12 cellular contexts compared by ENCODE assay signal in the genomic region with DNA sequence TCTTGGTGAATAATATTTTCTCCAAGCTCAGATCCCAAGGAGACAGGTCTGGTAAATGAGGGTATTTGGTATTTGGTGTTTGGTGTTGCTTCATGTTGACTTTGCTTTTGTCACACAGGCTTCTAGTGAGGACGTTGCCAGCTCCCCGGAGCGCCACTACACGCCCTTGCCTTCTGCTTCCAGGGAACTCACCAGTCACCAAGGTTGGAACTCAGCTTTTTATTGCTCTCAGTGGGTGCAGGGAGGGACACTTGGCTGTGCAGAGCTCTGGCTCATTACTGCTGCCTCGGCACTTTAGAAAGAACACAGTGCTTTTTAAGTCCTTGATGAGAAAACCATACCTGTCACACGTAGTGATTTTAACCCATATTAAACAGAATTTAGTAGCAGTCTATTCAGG.
DNase-seq lines count a peak whose midpoint lies in the region; ATAC-seq and TF ChIP-seq lines count a peak whose summit lies in the region.
"Had no signal": no experiment of that assay in that cellular context is flagged by ENCODE, and none has a peak within 500 bp of the region (broad histone marks: within the 10 kb centered on the region; RNA-seq: fewer than 3 reads in every experiment).

No MANE protein-coding gene starts in this region.

- H3K9me3 ChIP-seq in colonic mucosa (no peaks in the 10 kb centered on the region), mucosa of descending colon (no peaks in the 10 kb centered on the region)

- peak overlapping the region in 1 of 2 donors; percentile 7 for H3K27ac Mint-ChIP-seq in activated naive CD4-positive, alpha-beta T cell treated with anti-CD3 and anti-CD28 coated beads, Interleukin-2, amount 50 U/mL, for 72 hours
- H3K27ac Mint-ChIP-seq in activated CD4-positive, alpha-beta T cell treated with anti-CD3 and anti-CD28 coated beads, Interleukin-2, amount 10 ng/mL, durations not matched to agents 24 days and 14 days = no peak overlapping the region
- H3K27ac Mint-ChIP-seq: activated CD4-positive, alpha-beta T cell treated with anti-CD3 and anti-CD28 coated beads, Interleukin-2, amount 10 ng/mL, durations not matched to agents 7 days and 5 days; naive thymus-derived CD4-positive, alpha-beta T cell had no signal

- H3K27me3 Mint-ChIP-seq in activated CD4-positive, alpha-beta T cell treated with anti-CD3 and anti-CD28 coated beads, Interleukin-2, amount 10 ng/mL, durations not matched to agents 24 days and 14 days = no peaks in the 10 kb centered on the region
- H3K27me3 Mint-ChIP-seq: activated CD4-positive, alpha-beta T cell treated with anti-CD3 and anti-CD28 coated beads, Interleukin-2, amount 10 ng/mL, durations not matched to agents 7 days and 5 days had no signal

- TF ChIP-seq CTCF in AG10803 (conservative IDR thresholded peaks at IDR 0.05; ENCODE audit: low read length) (no peak), colonic mucosa (IDR thresholded peaks at IDR 0.05) (no peak), mucosa of descending colon (IDR thresholded peaks at IDR 0.05) (no peak), foreskin keratinocyte (conservative IDR thresholded peaks at IDR 0.05) (no peak)

- H3K27me3 ChIP-seq in colonic mucosa (no peaks in the 10 kb centered on the region), foreskin keratinocyte (no peaks in the 10 kb centered on the region)

- no peaks in the 10 kb centered on the region for H3K36me3 ChIP-seq in colonic mucosa
- no peaks in the 10 kb centered on the region for H3K36me3 ChIP-seq in mucosa of descending colon (ENCODE audit: low read depth)

- intact Hi-C loops in colonic mucosa (cut with DNase I) (loop anchor here (10.0 kb wide), 1 partner anchor 221 kb away; no protein-coding TSS in a partner anchor), mucosa of descending colon (cut with DNase I, micrococcal nuclease) (no loop called here)
- intact Hi-C loops in activated CD4-positive, alpha-beta T cell treated with anti-CD3 and anti-CD28 coated beads, Interleukin-2, amount 10 ng/mL, durations not matched to agents 24 days and 14 days (cut with micrococcal nuclease) = no loop called here

- ATAC-seq in mucosa of descending colon (peak; percentile 100), GM21619 (IDR thresholded peaks at IDR 0.05; ENCODE audit: unreplicated experiment) (no peak), foreskin keratinocyte (no peak)
- no peak for ATAC-seq in activated naive CD4-positive, alpha-beta T cell treated with anti-CD3 and anti-CD28 coated beads, Interleukin-2, amount 50 U/mL, for 72 hours
- ATAC-seq: naive thymus-derived CD4-positive, alpha-beta T cell had no signal

- peak; percentile 39 for DNase-seq in AG10803 (ENCODE audit: low read depth)
- peak; percentile 43 for DNase-seq in NCI-H146 (lab: John Stamatoyannopoulos, UW)
- DNase-seq in colonic mucosa = peak; percentile 64
- DNase-seq in mucosa of descending colon = peak; percentile 56 to 81 (median 70)
- no peak for DNase-seq in activated naive CD4-positive, alpha-beta T cell treated with anti-CD3 and anti-CD28 coated beads, Interleukin-2, amount 50 U/mL, for 72 hours (ENCODE audit: low spot score in 2 of 2)
- no peak for DNase-seq in activated CD4-positive, alpha-beta T cell treated with anti-CD3 and anti-CD28 coated beads, Interleukin-2, amount 10 ng/mL, durations not matched to agents 24 days and 14 days
- DNase-seq in foreskin keratinocyte = no peak
- DNase-seq: activated CD4-positive, alpha-beta T cell treated with anti-CD3 and anti-CD28 coated beads, Interleukin-2, amount 10 ng/mL, durations not matched to agents 7 days and 5 days; activated effector memory CD4-positive, alpha-beta T cell treated with anti-CD3 and anti-CD28 coated beads, Interleukin-2, amount 50 U/mL, for 16 hours; central memory CD4-positive, alpha-beta T cell; naive thymus-derived CD4-positive, alpha-beta T cell had no signal

- no peak overlapping the region for H3K4me3 ChIP-seq in AG10803 (ENCODE audit: low read length)
- H3K4me3 ChIP-seq in colonic mucosa = no peak overlapping the region
- no peak overlapping the region for H3K4me3 ChIP-seq in mucosa of descending colon

- no peak overlapping the region for H3K4me3 Mint-ChIP-seq in activated CD4-positive, alpha-beta T cell treated with anti-CD3 and anti-CD28 coated beads, Interleukin-2, amount 10 ng/mL, durations not matched to agents 24 days and 14 days
- H3K4me3 Mint-ChIP-seq: activated CD4-positive, alpha-beta T cell treated with anti-CD3 and anti-CD28 coated beads, Interleukin-2, amount 10 ng/mL, durations not matched to agents 7 days and 5 days; naive thymus-derived CD4-positive, alpha-beta T cell had no signal

- H3K4me1 ChIP-seq in colonic mucosa (no peaks in the 10 kb centered on the region), mucosa of descending colon (ENCODE audit: low read depth) (no peaks in the 10 kb centered on the region), foreskin keratinocyte (peaks cover under 1% of the 10 kb centered on the region)

- H3K4me1 Mint-ChIP-seq in activated CD4-positive, alpha-beta T cell treated with anti-CD3 and anti-CD28 coated beads, Interleukin-2, amount 10 ng/mL, durations not matched to agents 24 days and 14 days = no peaks in the 10 kb centered on the region
- H3K4me1 Mint-ChIP-seq: activated CD4-positive, alpha-beta T cell treated with anti-CD3 and anti-CD28 coated beads, Interleukin-2, amount 10 ng/mL, durations not matched to agents 7 days and 5 days; naive thymus-derived CD4-positive, alpha-beta T cell had no signal

- no peak overlapping the region for H3K9ac ChIP-seq in colonic mucosa (ENCODE audit: low read depth in 2 of 2, low read length in 2 of 2)

- no peak overlapping the region for H3K27ac ChIP-seq in colonic mucosa
- no peak overlapping the region for H3K27ac ChIP-seq in foreskin keratinocyte

- H3K9me3 Mint-ChIP-seq in activated naive CD4-positive, alpha-beta T cell treated with anti-CD3 and anti-CD28 coated beads, Interleukin-2, amount 50 U/mL, for 72 hours = no peaks in the 10 kb centered on the region
- no peaks in the 10 kb centered on the region for H3K9me3 Mint-ChIP-seq in activated CD4-positive, alpha-beta T cell treated with anti-CD3 and anti-CD28 coated beads, Interleukin-2, amount 10 ng/mL, durations not matched to agents 24 days and 14 days
- H3K9me3 Mint-ChIP-seq: activated CD4-positive, alpha-beta T cell treated with anti-CD3 and anti-CD28 coated beads, Interleukin-2, amount 10 ng/mL, durations not matched to agents 7 days and 5 days had no signal

- H3K36me3 Mint-ChIP-seq in activated naive CD4-positive, alpha-beta T cell treated with anti-CD3 and anti-CD28 coated beads, Interleukin-2, amount 50 U/mL, for 72 hours = no peaks in the 10 kb centered on the region
- no peaks in the 10 kb centered on the region for H3K36me3 Mint-ChIP-seq in activated CD4-positive, alpha-beta T cell treated with anti-CD3 and anti-CD28 coated beads, Interleukin-2, amount 10 ng/mL, durations not matched to agents 24 days and 14 days (ENCODE audit: low read depth)
- H3K36me3 Mint-ChIP-seq: naive thymus-derived CD4-positive, alpha-beta T cell had no signal

Comparison
In these comparisons a context has a peak if more than half of its experiments do, and no peak if none do; other contexts are left out.
1. DNase-seq: peak in AG10803 (single experiment), NCI-H146 (single experiment), colonic mucosa (single experiment) and mucosa of descending colon (3 of 3); none in activated naive CD4-positive, alpha-beta T cell treated with anti-CD3 and anti-CD28 coated beads, Interleukin-2, amount 50 U/mL, for 72 hours (0 of 2), activated CD4-positive, alpha-beta T cell treated with anti-CD3 and anti-CD28 coated beads, Interleukin-2, amount 10 ng/mL, durations not matched to agents 24 days and 14 days (single experiment) and foreskin keratinocyte (0 of 2).